ENCODE assay signal across 13 cellular contexts in the genomic region with DNA sequence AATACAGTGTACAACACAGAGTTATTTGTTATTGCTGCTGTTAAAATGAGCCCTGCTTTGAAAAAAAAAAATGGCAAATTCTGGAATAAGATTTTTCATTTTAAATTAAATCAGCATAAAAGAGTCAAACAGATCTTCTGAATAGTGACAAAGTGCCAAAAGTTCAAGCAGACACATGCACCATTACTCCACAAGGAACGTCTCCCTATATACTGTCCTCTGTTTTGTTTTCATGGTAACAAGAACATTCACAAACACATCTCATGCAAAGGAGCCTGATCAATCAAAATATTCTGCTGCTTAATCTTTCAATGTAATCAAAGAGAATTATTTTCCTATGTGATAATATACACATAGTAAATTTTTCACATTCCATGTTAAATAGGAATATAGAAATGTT. TPM values are rescaled to one million over a fixed set of nuclear protein-coding genes. Genes with fewer than 3 reads are reported as not detected.
DNase-seq lines count a peak whose midpoint lies in the region; ATAC-seq and TF ChIP-seq lines count a peak whose summit lies in the region.
"Had no signal": no experiment of that assay in that cellular context is flagged by ENCODE, and none has a peak within 500 bp of the region (broad histone marks: within the 10 kb centered on the region; RNA-seq: fewer than 3 reads in every experiment).

No MANE protein-coding gene starts in this region.

- no peaks in the 10 kb centered on the region for H3K27me3 Mint-ChIP-seq in activated CD8-positive, alpha-beta memory T cell treated with anti-CD3 and anti-CD28 coated beads, Interleukin-2, amount 10 ng/mL, durations not matched to agents 7 days and 5 days

- ATAC-seq in activated CD8-positive, alpha-beta memory T cell treated with anti-CD3 and anti-CD28 coated beads, Interleukin-2, amount 10 ng/mL, durations not matched to agents 7 days and 5 days: no peak
- no peak for ATAC-seq in psoas muscle
- ATAC-seq in GM21390 (IDR thresholded peaks at IDR 0.05; ENCODE audit: unreplicated experiment): no peak
- ATAC-seq: K562 had no signal

- H3K27me3 ChIP-seq in OCI-LY1 (ENCODE audit: insufficient read depth, low read length) (no peaks in the 10 kb centered on the region), brain microvascular endothelial cell (replicated peaks) (no peaks in the 10 kb centered on the region), psoas muscle (ENCODE audit: insufficient read depth in 3 of 3, low read length in 2 of 3) (no peaks in the 10 kb centered on the region)
- H3K27me3 ChIP-seq: vagina had no signal

- peak overlapping the region; percentile 98 for H3K27ac ChIP-seq in OCI-LY1 (ENCODE audit: low read depth, low read length, poor library complexity, severe bottlenecking)
- H3K27ac ChIP-seq in brain microvascular endothelial cell: peak overlapping the region; percentile 99
- H3K27ac ChIP-seq in psoas muscle: peak overlapping the region; percentile 21
- H3K27ac ChIP-seq: vagina, VCaP had no signal

- H3K9me2 ChIP-seq in OCI-LY1 (ENCODE audit: low read depth, low read length): no peaks in the 10 kb centered on the region

- in situ Hi-C loops in brain microvascular endothelial cell (cut with HindIII; ENCODE audit: low pct_ligation_motif_present, low sequenced_read_pairs): loop anchor here (10.0 kb wide), 1 partner anchor 247 kb away; no protein-coding TSS in a partner anchor

- 13 to 27% (median 17%) methylated on average over 1 of the region's 1 CpG for WGBS in psoas muscle, 3 donors

- H3K9ac ChIP-seq in OCI-LY1 (ENCODE audit: low read length): peak overlapping the region; percentile 77; the same call in 1 of the 2 replicates

- H4K20me1 ChIP-seq in OCI-LY1 (ENCODE audit: insufficient read depth, low read length): no peaks in the 10 kb centered on the region

- intact Hi-C loops in psoas muscle (cut with DNase I): loop anchor here in 1 of 2 donors (5.0 kb wide), 1 partner anchor 55 kb away; no protein-coding TSS in a partner anchor

- H3K27ac Mint-ChIP-seq in activated CD8-positive, alpha-beta memory T cell treated with anti-CD3 and anti-CD28 coated beads, Interleukin-2, amount 10 ng/mL, durations not matched to agents 7 days and 5 days: peak overlapping the region; percentile 96

- peak overlapping the region; percentile 94 for H3K4me2 ChIP-seq in OCI-LY1 (ENCODE audit: low read length)

- peak overlapping the region; percentile 69 for H3K4me3 ChIP-seq in OCI-LY1 (ENCODE audit: low read depth, low read length, poor library complexity, severe bottlenecking)
- H3K4me3 ChIP-seq in brain microvascular endothelial cell (ENCODE audit: low read depth, low read length): no peak overlapping the region
- H3K4me3 ChIP-seq in psoas muscle: peak overlapping the region; percentile 94
- H3K4me3 ChIP-seq: K562, vagina had no signal

- no peaks in the 10 kb centered on the region for H3K9me3 Mint-ChIP-seq in activated CD8-positive, alpha-beta memory T cell treated with anti-CD3 and anti-CD28 coated beads, Interleukin-2, amount 10 ng/mL, durations not matched to agents 7 days and 5 days (ENCODE audit: low read depth)

- H3K36me3 ChIP-seq in OCI-LY1 (ENCODE audit: insufficient read depth, low read length) (no peaks in the 10 kb centered on the region), brain microvascular endothelial cell (replicated peaks) (no peaks in the 10 kb centered on the region), psoas muscle (ENCODE audit: insufficient read depth in 1 of 2, low read depth in 1 of 2) (no peaks in the 10 kb centered on the region)
- H3K36me3 ChIP-seq: vagina had no signal

- H2AFZ ChIP-seq in OCI-LY1 (ENCODE audit: low read length): no peak overlapping the region

- H3K4me1 ChIP-seq in OCI-LY1 (ENCODE audit: insufficient read depth, low read length, severe bottlenecking) (peaks cover 65% of the 10 kb centered on the region), psoas muscle (peaks cover 51% of the 10 kb centered on the region)

- DNase-seq in activated CD8-positive, alpha-beta memory T cell treated with anti-CD3 and anti-CD28 coated beads, Interleukin-2, amount 10 ng/mL, durations not matched to agents 7 days and 5 days: no peak
- DNase-seq in activated CD8-positive, alpha-beta memory T cell treated with anti-CD3 and anti-CD28 coated beads, Interleukin-2, amount 50 U/mL, for 4 hours: no peak
- DNase-seq in brain microvascular endothelial cell (no peak), psoas muscle (no peak), NCI-H510A treated with DMSO at 0.1 percent for 48 hours (lab: John Stamatoyannopoulos, UW) (no peak), cerebellar cortex (ENCODE audit: low spot score) (no peak)
- DNase-seq: activated effector memory CD4-positive, alpha-beta T cell treated with anti-CD3 and anti-CD28 coated beads, Interleukin-2, amount 50 U/mL, for 16 hours; NCI-H187 had no signal

- peak overlapping the region; percentile 84 for H3K4me3 Mint-ChIP-seq in activated CD8-positive, alpha-beta memory T cell treated with anti-CD3 and anti-CD28 coated beads, Interleukin-2, amount 10 ng/mL, durations not matched to agents 7 days and 5 days

- CTCF ChIA-PET in activated CD8-positive, alpha-beta memory T cell treated with anti-CD3 and anti-CD28 coated beads, Interleukin-2, amount 10 ng/mL, durations not matched to agents 7 days and 5 days (lab: Charles Lee): interaction anchor here (0.8 to 2.0 kb wide), 6 partner anchors 9 to 79 kb away, joined by 3 to 8 read pairs (median 4); no protein-coding TSS in a partner anchor

- TF ChIP-seq CTCF in OCI-LY1 (IDR thresholded peaks at IDR 0.05; ENCODE audit: low read length): no peak
- TF ChIP-seq CTCF in brain microvascular endothelial cell (IDR thresholded peaks at IDR 0.05; ENCODE audit: low read depth, low read length, missing control alignments): no peak
- no peak for TF ChIP-seq CTCF in psoas muscle (IDR thresholded peaks at IDR 0.05)

- peaks cover 59% of the 10 kb centered on the region for H3K4me1 Mint-ChIP-seq in activated CD8-positive, alpha-beta memory T cell treated with anti-CD3 and anti-CD28 coated beads, Interleukin-2, amount 10 ng/mL, durations not matched to agents 7 days and 5 days

- H3K79me2 ChIP-seq in OCI-LY1 (ENCODE audit: insufficient read depth, low read length): peaks cover 63% of the 10 kb centered on the region

- H3F3A ChIP-seq in OCI-LY1 (ENCODE audit: insufficient read depth, low read length): no peaks in the 10 kb centered on the region

- H3K9me3 ChIP-seq in OCI-LY1 (ENCODE audit: low read length): no peaks in the 10 kb centered on the region
- H3K9me3 ChIP-seq in psoas muscle: no peaks in the 10 kb centered on the region
- H3K9me3 ChIP-seq: vagina had no signal

- peaks cover 8% of the 10 kb centered on the region for H3K36me3 Mint-ChIP-seq in activated CD8-positive, alpha-beta memory T cell treated with anti-CD3 and anti-CD28 coated beads, Interleukin-2, amount 10 ng/mL, durations not matched to agents 7 days and 5 days

RNA-seq across cellular contexts. Expression of gene HIVEP2, which starts 2.7 kb away (rescaled TPM):
- total RNA-seq in activated CD8-positive, alpha-beta memory T cell treated with anti-CD3 and anti-CD28 coated beads, Interleukin-2, amount 10 ng/mL, durations not matched to agents 7 days and 5 days: 10 to 100 TPM; 24.1 to 28.8 TPM
- 10 to 100 TPM; 22.6 to 39.7 (median 29.0) TPM for total RNA-seq in psoas muscle
- 10 to 100 TPM in 1 of 3 donors, 1 to 10 TPM in 2; 6.2 to 15.1 (median 6.3) TPM for polyA plus RNA-seq in psoas muscle

Comparison
In these comparisons a context has a peak if more than half of its experiments do, and no peak if none do; other contexts are left out.
1. H3K27ac ChIP-seq: peak in every context shown above with its lines; median percentile 99 in brain microvascular endothelial cell; 98 in OCI-LY1; 21 in psoas muscle.